Comparison of ENCODE assay signal across 12 cellular contexts in genomic region chr7:98423043-98423442, GRCh38. TPM values are rescaled to one million over a fixed set of nuclear protein-coding genes. Genes with fewer than 3 reads are reported as not detected.
A peak's percentile ranks its signal among the peaks of the same experiment; 100 is the strongest.
DNase-seq lines count a peak whose midpoint lies in the region; TF ChIP-seq lines count a peak whose summit lies in the region.
"Had no signal": no experiment of that assay in that cellular context is flagged by ENCODE, and none has a peak within 500 bp of the region (broad histone marks: within the 10 kb centered on the region; RNA-seq: fewer than 3 reads in every experiment).

No MANE protein-coding gene starts in this region.

- 67% methylated on average over 2 of the region's 2 CpGs for WGBS in mammary epithelial cell (ENCODE audit: low coverage, missing lambda C conversion rate)

- CTCF ChIA-PET in mammary epithelial cell (lab: Charles Lee; ENCODE audit: low non-redundant PET) = no interaction called here

- H3K36me3 ChIP-seq in mammary epithelial cell (ENCODE audit: insufficient read depth, low read length) = no peaks in the 10 kb centered on the region
- no peaks in the 10 kb centered on the region for H3K36me3 ChIP-seq in Peyer's patch

- no peaks in the 10 kb centered on the region for H3K79me2 ChIP-seq in mammary epithelial cell (ENCODE audit: insufficient read depth, low read length)

- DNase-seq in COLO829 (ENCODE audit: low spot score) (peak; percentile 64), HCEC 1CT (peak; percentile 55), NCI-H774 (lab: John Stamatoyannopoulos, UW) (peak; percentile 0), mammary epithelial cell (peak; percentile 9), SW 1271 (lab: John Stamatoyannopoulos, UW) (no peak), Peyer's patch (no peak), NCI-H2196 treated with DMSO at 0.1 percent for 48 hours (lab: John Stamatoyannopoulos, UW; ENCODE audit: unreplicated experiment) (no peak), NCI-H1105 treated with DMSO at 0.1 percent for 48 hours (lab: John Stamatoyannopoulos, UW) (no peak)
- DNase-seq: activated CD8-positive, alpha-beta memory T cell treated with anti-CD3 and anti-CD28 coated beads for 24 hours; COR-L47; left ventricle myocardium superior; T-helper 1 cell had no signal

- H3K4me1 ChIP-seq in mammary epithelial cell (ENCODE audit: insufficient read depth, low read length) (peaks cover 20% of the 10 kb centered on the region), Peyer's patch (peaks cover 0 to 5% (median 2%) of the 10 kb centered on the region in 4 donors)

- H3K27ac ChIP-seq in mammary epithelial cell (ENCODE audit: insufficient read depth, low read depth, low read length) (no peak overlapping the region), Peyer's patch (no peak overlapping the region)

- H2AFZ ChIP-seq in mammary epithelial cell (ENCODE audit: low read depth, low read length) = no peak overlapping the region

- BruUV-seq in mammary epithelial cell (replicated peaks; lab: Mats Ljungman, UMichigan) = no TSS peak

- in situ Hi-C loops in mammary epithelial cell (cut with MboI; ENCODE audit: low sequenced_read_pairs in 2 of 2) = loop anchor here in 1 of 2 donors (5.0 kb wide), 1 partner anchor 419 kb away; no protein-coding TSS in a partner anchor

- H3K4me3 ChIP-seq in mammary epithelial cell (replicated peaks in 1 of 3; ENCODE audit: insufficient read depth in 1 of 3, low read depth in 2 of 3, low read length in 3 of 3) = no peak overlapping the region
- no peak overlapping the region for H3K4me3 ChIP-seq in Peyer's patch

- no peak overlapping the region for H3K4me2 ChIP-seq in mammary epithelial cell (ENCODE audit: insufficient read depth, low read depth, low read length)

- dilution Hi-C loops in mammary epithelial cell (cut with HindIII; ENCODE audit: low sequenced_read_pairs) = no loop called here

- no peak overlapping the region for H3K9ac ChIP-seq in mammary epithelial cell (ENCODE audit: insufficient read depth, low read length)

- H4K20me1 ChIP-seq in mammary epithelial cell (ENCODE audit: insufficient read depth, low read length) = no peaks in the 10 kb centered on the region

- intact Hi-C loops in mammary epithelial cell (cut with micrococcal nuclease) = no loop called here

- H3K9me3 ChIP-seq in mammary epithelial cell (replicated peaks; ENCODE audit: insufficient read depth, low read length) = no peaks in the 10 kb centered on the region
- H3K9me3 ChIP-seq in Peyer's patch = no peaks in the 10 kb centered on the region

- no peaks in the 10 kb centered on the region for H3K27me3 ChIP-seq in mammary epithelial cell (ENCODE audit: insufficient read depth, low read length)
- no peaks in the 10 kb centered on the region for H3K27me3 ChIP-seq in Peyer's patch

- no peak for TF ChIP-seq CTCF in mammary epithelial cell (conservative IDR thresholded peaks at IDR 0.05 in 1 of 2, IDR thresholded peaks at IDR 0.05 in 1 of 2; ENCODE audit: extremely low read depth in 1 of 2, insufficient read depth in 1 of 2, low read depth in 1 of 2, low read length in 2 of 2)
- TF ChIP-seq CTCF in Peyer's patch (IDR thresholded peaks at IDR 0.05) = no peak

- TF ChIP-seq POLR2A in Peyer's patch (IDR thresholded peaks at IDR 0.05) = no peak

RNA-seq across cellular contexts. Expression of gene BAIAP2L1, which starts 22.2 kb away (rescaled TPM):
- total RNA-seq in mammary epithelial cell = 10 to 100 TPM; 39.0 to 65.0 TPM
- polyA plus RNA-seq in mammary epithelial cell = 36.4 TPM
- polyA minus RNA-seq in mammary epithelial cell = 40.8 TPM
- 10 to 100 TPM; 31.4 to 46.4 (median 41.9) TPM for total RNA-seq in Peyer's patch

Comparison
In these comparisons a context has a peak if more than half of its experiments do, and no peak if none do; other contexts are left out.
1. DNase-seq: peak in COLO829 (single experiment), HCEC 1CT (single experiment), NCI-H774 (single experiment) and mammary epithelial cell (single experiment); none in SW 1271 (0 of 2), Peyer's patch (0 of 3), NCI-H2196 treated with DMSO at 0.1 percent for 48 hours (single experiment) and NCI-H1105 treated with DMSO at 0.1 percent for 48 hours (single experiment).